Comparison of ENCODE assay signal across 8 cellular contexts in the genomic region with DNA sequence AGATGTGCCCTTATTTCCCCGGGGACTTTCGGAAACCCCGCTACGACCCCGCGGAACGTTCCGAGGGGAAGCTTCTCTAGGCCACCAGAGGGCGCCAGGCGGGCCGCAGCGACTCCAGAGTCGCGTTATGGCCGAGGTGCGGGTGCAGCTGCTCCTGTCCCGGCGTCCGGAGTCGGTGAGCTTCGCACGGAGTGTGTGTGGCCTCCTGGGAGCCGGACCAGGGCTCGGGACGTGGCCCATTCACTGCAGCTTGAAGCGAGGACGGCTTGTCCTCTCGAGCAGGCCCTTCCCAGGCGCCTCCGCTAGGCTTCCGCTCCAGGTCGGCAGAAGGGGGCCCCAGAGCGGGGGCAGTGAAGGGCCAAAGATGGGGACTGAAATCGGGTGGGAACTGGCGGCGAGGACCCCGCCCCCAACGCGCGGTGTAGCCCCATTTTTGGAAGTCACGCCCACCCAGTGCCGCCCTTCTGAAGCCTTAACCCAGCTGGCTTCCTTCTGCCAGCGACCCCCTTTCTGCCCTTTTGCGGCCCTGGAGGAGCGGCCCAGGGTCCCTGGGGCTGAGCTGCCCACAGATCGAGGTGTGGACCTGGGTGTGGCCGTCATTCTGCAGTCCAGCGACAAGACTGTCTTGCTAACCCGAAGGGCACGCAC. TPM values are rescaled to one million over a fixed set of nuclear protein-coding genes. Genes with fewer than 3 reads are reported as not detected.
DNase-seq lines count a peak whose midpoint lies in the region; ATAC-seq and TF ChIP-seq lines count a peak whose summit lies in the region.

A gene with protein sequence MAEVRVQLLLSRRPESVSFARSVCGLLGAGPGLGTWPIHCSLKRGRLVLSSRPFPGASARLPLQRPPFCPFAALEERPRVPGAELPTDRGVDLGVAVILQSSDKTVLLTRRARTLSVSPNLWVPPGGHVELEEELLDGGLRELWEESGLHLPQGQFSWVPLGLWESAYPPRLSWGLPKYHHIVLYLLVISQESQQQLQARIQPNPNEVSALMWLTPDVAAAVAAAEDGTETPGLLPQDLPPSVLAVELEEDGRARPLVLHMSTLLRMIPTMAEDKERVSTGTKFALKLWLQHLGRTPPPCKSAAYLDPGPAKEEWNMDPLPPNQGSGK (plus strand): TSS at position 117 of the 648 bp plus-strand sequence. CDS start 11 bp downstream, at position 128.

- H3K79me2 ChIP-seq in ACC112 (ENCODE audit: control insufficient read depth, insufficient read depth, low read length, unreplicated experiment) = no peaks in the 10 kb centered on the region

- H2AFZ ChIP-seq in ACC112 (ENCODE audit: low read length, unreplicated experiment) = peak within 1 kb of the TSS; percentile 36

- TF ChIP-seq RAD21 in liver (IDR thresholded peaks at IDR 0.05) = peak; percentile 74 to 84

- peak within 1 kb of the TSS; percentile 69 for H3K4me3 ChIP-seq in ACC112 (ENCODE audit: low read depth, low read length)
- H3K4me3 ChIP-seq in coronary artery = peak within 1 kb of the TSS; percentile 69
- peak within 1 kb of the TSS in 2 of 3 donors; percentile 29 to 63 for H3K4me3 ChIP-seq in liver (ENCODE audit: low read depth in 1 of 3, low read length in 3 of 3)

- H3K27ac ChIP-seq in ACC112 (ENCODE audit: low read depth, low read length) = peak within 1 kb of the TSS; percentile 23; the same call in 1 of the 2 replicates
- H3K27ac ChIP-seq in coronary artery = peak within 1 kb of the TSS; percentile 67 to 84
- H3K27ac ChIP-seq in liver (ENCODE audit: low read depth in 1 of 2, low read length in 2 of 2) = peak within 1 kb of the TSS in 1 of 2 donors; percentile 1

- ATAC-seq in GM18517 (IDR thresholded peaks at IDR 0.05; ENCODE audit: unreplicated experiment) (peak; percentile 34), HG03066 (IDR thresholded peaks at IDR 0.05; ENCODE audit: low read depth, unreplicated experiment) (peak; percentile 58)

- peak; percentile 60 for DNase-seq in NCI-H226
- peak; percentile 75 to 76 for DNase-seq in activated CD4-positive, alpha-beta T cell treated with anti-CD3 and anti-CD28 coated beads for 4 hours
- peak; percentile 87 for DNase-seq in coronary artery (ENCODE audit: low spot score)
- peak; percentile 69 to 76 for DNase-seq in stimulated activated CD4-positive, alpha-beta T cell treated with anti-CD3 and anti-CD28 coated beads, Interleukin-4, amount 100 ng/mL, for 48 hours (ENCODE audit: low read depth in 2 of 2)

- H3K4me1 ChIP-seq in ACC112 (ENCODE audit: control insufficient read depth, insufficient read depth, low read length, unreplicated experiment) = peaks cover 30% of the 10 kb centered on the region
- peaks cover 5 to 13% (median 11%) of the 10 kb centered on the region in 4 donors for H3K4me1 ChIP-seq in liver (ENCODE audit: control insufficient read depth in 4 of 4, insufficient read depth in 4 of 4, low read length in 3 of 4)

- H3K27me3 ChIP-seq in ACC112 (ENCODE audit: insufficient read depth, low read length) (no peaks in the 10 kb centered on the region), liver (ENCODE audit: control insufficient read depth in 4 of 4, insufficient read depth in 4 of 4, low read length in 3 of 4) (no peaks in the 10 kb centered on the region)

- 2% methylated on average over 50 of the region's 50 CpGs for WGBS in liver

- no peaks in the 10 kb centered on the region for H3K9me3 ChIP-seq in liver (ENCODE audit: control insufficient read depth in 4 of 4, low read length in 3 of 4)

- TF ChIP-seq CTCF in coronary artery (IDR thresholded peaks at IDR 0.05) = peak; percentile 85
- peak; percentile 77 for TF ChIP-seq CTCF in liver (IDR thresholded peaks at IDR 0.05; ENCODE audit: low read depth, low read length, missing input control)

- peak within 1 kb of the TSS in 1 of 2 donors; percentile 5 for H3K9ac ChIP-seq in liver (ENCODE audit: low read depth in 1 of 2, low read length in 2 of 2)

- peaks cover 19% of the 10 kb centered on the region for H3K36me3 ChIP-seq in ACC112 (ENCODE audit: insufficient read depth, low read length)
- peaks cover 10 to 40% (median 32%) of the 10 kb centered on the region in 4 donors for H3K36me3 ChIP-seq in liver (ENCODE audit: control insufficient read depth in 4 of 4, insufficient read depth in 3 of 4, low read depth in 1 of 4, low read length in 3 of 4)

TF ChIP-seq in liver, 16 proteins besides CTCF, POLR2A, EP300 and RAD21:
- TF ChIP-seq, protein P1, sequence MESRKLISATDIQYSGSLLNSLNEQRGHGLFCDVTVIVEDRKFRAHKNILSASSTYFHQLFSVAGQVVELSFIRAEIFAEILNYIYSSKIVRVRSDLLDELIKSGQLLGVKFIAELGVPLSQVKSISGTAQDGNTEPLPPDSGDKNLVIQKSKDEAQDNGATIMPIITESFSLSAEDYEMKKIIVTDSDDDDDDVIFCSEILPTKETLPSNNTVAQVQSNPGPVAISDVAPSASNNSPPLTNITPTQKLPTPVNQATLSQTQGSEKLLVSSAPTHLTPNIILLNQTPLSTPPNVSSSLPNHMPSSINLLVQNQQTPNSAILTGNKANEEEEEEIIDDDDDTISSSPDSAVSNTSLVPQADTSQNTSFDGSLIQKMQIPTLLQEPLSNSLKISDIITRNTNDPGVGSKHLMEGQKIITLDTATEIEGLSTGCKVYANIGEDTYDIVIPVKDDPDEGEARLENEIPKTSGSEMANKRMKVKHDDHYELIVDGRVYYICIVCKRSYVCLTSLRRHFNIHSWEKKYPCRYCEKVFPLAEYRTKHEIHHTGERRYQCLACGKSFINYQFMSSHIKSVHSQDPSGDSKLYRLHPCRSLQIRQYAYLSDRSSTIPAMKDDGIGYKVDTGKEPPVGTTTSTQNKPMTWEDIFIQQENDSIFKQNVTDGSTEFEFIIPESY (IDR thresholded peaks at IDR 0.05) = no peak
- TF ChIP-seq FOXA2 (IDR thresholded peaks at IDR 0.05) (no peak), YY1 (IDR thresholded peaks at IDR 0.05) (peak; percentile 84), RXRA (IDR thresholded peaks at IDR 0.05) (peak; percentile 16 to 18), EGR1 (IDR thresholded peaks at IDR 0.05; ENCODE audit: low read depth in 2 of 2) (no peak)

RNA-seq across cellular contexts. Expression of the gene that starts here (rescaled TPM):
- total RNA-seq in liver = 1 to 10 TPM in 1 of 2 donors, under 1 TPM in 1; 0.59 to 2.1 TPM
- polyA plus RNA-seq in liver = 1 to 10 TPM in 1 of 2 donors, under 1 TPM in 1; 0.78 to 1.3 TPM
